14 cellular contexts compared by ENCODE assay signal in genomic region chr12:113297621-113298471, GRCh38. TPM values are rescaled to one million over a fixed set of nuclear protein-coding genes. Genes with fewer than 3 reads are reported as not detected.
DNase-seq lines count a peak whose midpoint lies in the region; ATAC-seq and TF ChIP-seq lines count a peak whose summit lies in the region.
"Had no signal": no experiment of that assay in that cellular context is flagged by ENCODE, and none has a peak within 500 bp of the region (broad histone marks: within the 10 kb centered on the region; RNA-seq: fewer than 3 reads in every experiment).

No MANE protein-coding gene starts in this region.

- ATAC-seq in gastroesophageal sphincter = no peak
- ATAC-seq in gastrocnemius medialis = no peak
- no peak for ATAC-seq in HG03565 (IDR thresholded peaks at IDR 0.05; ENCODE audit: unreplicated experiment)
- ATAC-seq in natural killer cell treated with Interleukin-12 subunit alpha and Interleukin-12 subunit beta and Interleukin-15 and Interleukin-18, amount 100 ng/mL, for 72 hours = no peak

- H3K9me3 Mint-ChIP-seq in CD14-positive monocyte = peaks cover 0 to 3% (median 0%) of the 10 kb centered on the region in 7 donors
- no peaks in the 10 kb centered on the region for H3K9me3 Mint-ChIP-seq in natural killer cell treated with Interleukin-12 subunit alpha and Interleukin-12 subunit beta and Interleukin-15 and Interleukin-18, amount 100 ng/mL, for 72 hours
- H3K9me3 Mint-ChIP-seq: central memory CD8-positive, alpha-beta T cell; immature natural killer cell had no signal

- no peaks in the 10 kb centered on the region for H3K9me3 ChIP-seq in gastroesophageal sphincter
- H3K9me3 ChIP-seq in gastrocnemius medialis = no peaks in the 10 kb centered on the region

- TF ChIP-seq CTCF in CD14-positive monocyte (IDR thresholded peaks at IDR 0.05) (no peak), gastroesophageal sphincter (IDR thresholded peaks at IDR 0.05) (no peak), gastrocnemius medialis (IDR thresholded peaks at IDR 0.05 in 4 of 5, conservative IDR thresholded peaks at IDR 0.05 in 1 of 5) (no peak)

- H3K36me3 Mint-ChIP-seq in CD14-positive monocyte = peaks cover 71 to 96% of the 10 kb centered on the region in 2 donors
- no peaks in the 10 kb centered on the region for H3K36me3 Mint-ChIP-seq in natural killer cell treated with Interleukin-12 subunit alpha and Interleukin-12 subunit beta and Interleukin-15 and Interleukin-18, amount 100 ng/mL, for 72 hours

- no CpG with 5 or more reads among the region's 13 CpGs for WGBS in gastroesophageal sphincter (ENCODE audit: low coverage in 1 of 2), 2 donors

- H3K4me1 Mint-ChIP-seq in CD14-positive monocyte = peaks cover 13% of the 10 kb centered on the region
- peaks cover 3 to 8% of the 10 kb centered on the region in 2 donors for H3K4me1 Mint-ChIP-seq in natural killer cell treated with Interleukin-12 subunit alpha and Interleukin-12 subunit beta and Interleukin-15 and Interleukin-18, amount 100 ng/mL, for 72 hours (ENCODE audit: low read depth in 2 of 2)
- H3K4me1 Mint-ChIP-seq: central memory CD8-positive, alpha-beta T cell had no signal

- intact Hi-C loops in CD14-positive monocyte (cut with micrococcal nuclease) (no loop called here), gastrocnemius medialis (cut with DNase I; ENCODE audit: low total_unique reads) (loop anchor here (10.0 kb wide), 1 partner anchor 103 kb away; no protein-coding TSS in a partner anchor)

- no peak for TF ChIP-seq EP300 in gastroesophageal sphincter (IDR thresholded peaks at IDR 0.05)

- no peak overlapping the region for H3K4me3 Mint-ChIP-seq in CD14-positive monocyte
- H3K4me3 Mint-ChIP-seq in natural killer cell treated with Interleukin-12 subunit alpha and Interleukin-12 subunit beta and Interleukin-15 and Interleukin-18, amount 100 ng/mL, for 72 hours = no peak overlapping the region
- H3K4me3 Mint-ChIP-seq: central memory CD8-positive, alpha-beta T cell; immature natural killer cell had no signal

- peaks cover 0 to 29% (median 12%) of the 10 kb centered on the region in 3 donors for H3K4me1 ChIP-seq in gastroesophageal sphincter
- peaks cover 27 to 30% of the 10 kb centered on the region in 2 donors for H3K4me1 ChIP-seq in gastrocnemius medialis

- in situ Hi-C loops in gastrocnemius medialis (cut with MboI; ENCODE audit: low sequenced_read_pairs in 4 of 4) = loop anchor here in 1 of 4 donors (10.0 kb wide), 1 partner anchor 103 kb away; no protein-coding TSS in a partner anchor

- H3K4me3 ChIP-seq in gastroesophageal sphincter = no peak overlapping the region
- H3K4me3 ChIP-seq in gastrocnemius medialis = no peak overlapping the region

- TF ChIP-seq POLR2A in gastroesophageal sphincter (IDR thresholded peaks at IDR 0.05) (no peak), gastrocnemius medialis (IDR thresholded peaks at IDR 0.05) (no peak)

- H3K27ac ChIP-seq in gastroesophageal sphincter = peak overlapping the region in 3 of 4 donors; percentile 49 to 59 (median 53)
- peak overlapping the region; percentile 76 to 89 (median 80) for H3K27ac ChIP-seq in gastrocnemius medialis

- DNase-seq in CD14-positive monocyte (ENCODE audit: low spot score) (no peak), NCI-H2107 (lab: John Stamatoyannopoulos, UW) (peak; percentile 62), gastrocnemius medialis (no peak), NCI-H526 (lab: John Stamatoyannopoulos, UW) (no peak), globus pallidus (ENCODE audit: low spot score) (no peak)
- DNase-seq in natural killer cell treated with Interleukin-12 subunit alpha and Interleukin-12 subunit beta and Interleukin-15 and Interleukin-18, amount 100 ng/mL, for 72 hours (ENCODE audit: low spot score) = no peak
- DNase-seq: activated CD4-positive, alpha-beta T cell treated with anti-CD3 and anti-CD28 coated beads for 48 hours; activated effector memory CD4-positive, alpha-beta T cell treated with Interleukin-2 at 50 U/mL for 16 hours; EL; immature natural killer cell; NCI-H187 had no signal

- peak overlapping the region in 5 of 7 donors; percentile 54 to 65 (median 60) for H3K27ac Mint-ChIP-seq in CD14-positive monocyte
- H3K27ac Mint-ChIP-seq in natural killer cell treated with Interleukin-12 subunit alpha and Interleukin-12 subunit beta and Interleukin-15 and Interleukin-18, amount 100 ng/mL, for 72 hours = no peak overlapping the region

- no peaks in the 10 kb centered on the region for H3K27me3 ChIP-seq in gastroesophageal sphincter
- H3K27me3 ChIP-seq in gastrocnemius medialis = no peaks in the 10 kb centered on the region

- H3K36me3 ChIP-seq in gastroesophageal sphincter = peaks cover 0 to 89% of the 10 kb centered on the region in 2 donors
- peaks cover 0 to 45% of the 10 kb centered on the region in 2 donors for H3K36me3 ChIP-seq in gastrocnemius medialis

- H3K27me3 Mint-ChIP-seq in CD14-positive monocyte (ENCODE audit: low read depth in 3 of 3) = peaks cover 0 to 3% (median 0%) of the 10 kb centered on the region in 3 donors
- H3K27me3 Mint-ChIP-seq in natural killer cell treated with Interleukin-12 subunit alpha and Interleukin-12 subunit beta and Interleukin-15 and Interleukin-18, amount 100 ng/mL, for 72 hours = no peaks in the 10 kb centered on the region
- H3K27me3 Mint-ChIP-seq: central memory CD8-positive, alpha-beta T cell had no signal

RNA-seq across cellular contexts. Expression of gene SLC8B1, which starts 37.1 kb away (rescaled TPM):
- polyA plus RNA-seq in CD14-positive monocyte = 10 to 100 TPM; 21.6 to 32.4 TPM
- total RNA-seq in gastroesophageal sphincter (10 to 100 TPM; 20.9 to 44.2 (median 29.8) TPM), gastrocnemius medialis (10 to 100 TPM in 3 of 4 donors, 1 to 10 TPM in 1; 8.2 to 21.2 (median 14.5) TPM)
- 10 to 100 TPM; 19.9 to 28.3 TPM for total RNA-seq in natural killer cell treated with Interleukin-12 subunit alpha and Interleukin-12 subunit beta and Interleukin-15 and Interleukin-18, amount 100 ng/mL, for 72 hours

Comparison
In these comparisons a context has a peak if more than half of its experiments do, and no peak if none do; other contexts are left out.
1. H3K27ac Mint-ChIP-seq: peak in CD14-positive monocyte (5 of 7); none in natural killer cell treated with Interleukin-12 subunit alpha and Interleukin-12 subunit beta and Interleukin-15 and Interleukin-18, amount 100 ng/mL, for 72 hours (0 of 2).